In genomic region chr3:197524128-197524527, GRCh38 we compare ENCODE assay signal across 26 cellular contexts. TPM values are rescaled to one million over a fixed set of nuclear protein-coding genes. Genes with fewer than 3 reads are reported as not detected.
"Had no signal": no experiment of that assay in that cellular context is flagged by ENCODE, and none has a peak within 500 bp of the region (broad histone marks: within the 10 kb centered on the region; RNA-seq: fewer than 3 reads in every experiment).

No MANE protein-coding gene starts in this region.

- FAIRE-seq: TTC549 had no signal

- ATAC-seq: activated CD4-positive, CD25-positive, alpha-beta regulatory T cell treated with anti-CD3 and anti-CD28 coated beads, Interleukin-2, amount 50 U/mL, for 24 hours; activated CD8-positive, alpha-beta memory T cell treated with anti-CD3 and anti-CD28 coated beads, Interleukin-2, amount 10 ng/mL, durations not matched to agents 7 days and 5 days; activated naive CD4-positive, alpha-beta T cell treated with anti-CD3 and anti-CD28 coated beads, Interleukin-2, amount 50 U/mL, for 72 hours; activated naive CD8-positive, alpha-beta T cell treated with anti-CD3 and anti-CD28 coated beads, Interleukin-2, amount 50 U/mL, for 24 hours; body of pancreas; PC-3 had no signal

- H3K4me3 ChIP-seq: ascending aorta, body of pancreas had no signal

- H3K27me3 ChIP-seq: ascending aorta, body of pancreas had no signal

- H3K36me3 ChIP-seq: ascending aorta had no signal

- H3K27ac ChIP-seq: body of pancreas, VCaP had no signal

- DNase-seq: activated CD4-positive, alpha-beta T cell treated with anti-CD3 and anti-CD28 coated beads for 4 hours; activated CD4-positive, alpha-beta T cell treated with anti-CD3 and anti-CD28 coated beads, Interleukin-2, amount 50 U/mL, for 4 hours; activated CD8-positive, alpha-beta memory T cell treated with anti-CD3 and anti-CD28 coated beads, Interleukin-2, amount 10 ng/mL, durations not matched to agents 7 days and 5 days; activated effector memory CD4-positive, alpha-beta T cell treated with anti-CD3 and anti-CD28 coated beads, Interleukin-2, amount 50 U/mL, for 16 hours; activated naive CD4-positive, alpha-beta T cell treated with Interleukin-2 at 50 U/mL for 16 hours; activated naive CD8-positive, alpha-beta T cell treated with anti-CD3 and anti-CD28 coated beads, Interleukin-2, amount 50 U/mL, for 24 hours; activated T-cell treated with anti-CD3 and anti-CD28 coated beads, Interleukin-2, amount 50 U/mL, for 24 hours; amniotic stem cell; body of pancreas; central memory CD4-positive, alpha-beta T cell; KG1; NCI-H1092 treated with DMSO at 0.1 percent for 48 hours; NCI-H1417 treated with DMSO at 0.1 percent for 48 hours; NCI-H1694; NCI-H2081; NCI-H510A treated with DMSO at 0.1 percent for 48 hours; NCI-H69; PC-3; SHP77 treated with DMSO at 0.1 percent for 48 hours; T-helper 2 cell; T1000 had no signal

- H3K4me1 ChIP-seq: body of pancreas had no signal

- H3K9me3 ChIP-seq: ascending aorta, body of pancreas had no signal

RNA-seq across cellular contexts. Expression of gene BDH1, which starts 31.6 kb away (rescaled TPM):
- total RNA-seq: ascending aorta had no signal
